In the genomic region with DNA sequence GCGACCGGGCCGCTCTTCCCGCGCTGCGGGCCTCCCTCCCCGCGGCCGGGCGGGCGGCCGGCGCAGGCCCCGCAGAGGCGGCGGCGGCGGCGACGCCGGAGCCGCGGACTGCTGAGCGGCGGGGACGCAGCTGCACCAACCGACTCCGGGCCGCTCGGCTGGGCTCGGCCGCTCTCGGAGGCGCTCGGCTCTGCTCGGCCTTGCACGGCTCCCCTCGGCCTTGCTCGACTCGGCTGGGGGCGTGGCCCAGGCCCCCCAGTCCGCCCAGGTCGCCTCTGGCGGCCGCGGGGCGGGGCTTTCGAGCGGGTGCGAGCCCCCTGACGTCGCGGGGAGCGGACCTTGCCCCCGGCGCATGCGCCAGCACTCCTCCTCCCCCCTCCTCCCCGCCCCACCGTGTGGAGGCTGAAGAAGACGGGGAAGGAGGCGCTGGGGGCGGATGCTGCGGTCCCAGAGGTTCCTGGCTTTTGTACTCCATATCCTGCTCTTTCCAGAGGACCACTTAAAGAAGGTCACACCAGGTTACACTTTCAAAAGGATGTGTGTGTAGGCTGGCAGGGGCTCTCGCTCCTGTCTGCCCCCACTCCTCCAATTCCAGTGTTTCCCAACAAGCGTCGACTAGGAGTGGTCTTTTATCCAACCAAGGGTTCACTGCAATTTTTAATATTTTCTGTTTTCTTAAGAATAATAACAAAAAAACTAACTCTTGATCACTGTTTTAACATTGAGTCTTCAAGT, we compare ENCODE assay signal across 1 cellular context.
A peak's percentile ranks its signal among the peaks of the same experiment; 100 is the strongest.
TF ChIP-seq lines count a peak whose summit lies in the region.

A gene with protein sequence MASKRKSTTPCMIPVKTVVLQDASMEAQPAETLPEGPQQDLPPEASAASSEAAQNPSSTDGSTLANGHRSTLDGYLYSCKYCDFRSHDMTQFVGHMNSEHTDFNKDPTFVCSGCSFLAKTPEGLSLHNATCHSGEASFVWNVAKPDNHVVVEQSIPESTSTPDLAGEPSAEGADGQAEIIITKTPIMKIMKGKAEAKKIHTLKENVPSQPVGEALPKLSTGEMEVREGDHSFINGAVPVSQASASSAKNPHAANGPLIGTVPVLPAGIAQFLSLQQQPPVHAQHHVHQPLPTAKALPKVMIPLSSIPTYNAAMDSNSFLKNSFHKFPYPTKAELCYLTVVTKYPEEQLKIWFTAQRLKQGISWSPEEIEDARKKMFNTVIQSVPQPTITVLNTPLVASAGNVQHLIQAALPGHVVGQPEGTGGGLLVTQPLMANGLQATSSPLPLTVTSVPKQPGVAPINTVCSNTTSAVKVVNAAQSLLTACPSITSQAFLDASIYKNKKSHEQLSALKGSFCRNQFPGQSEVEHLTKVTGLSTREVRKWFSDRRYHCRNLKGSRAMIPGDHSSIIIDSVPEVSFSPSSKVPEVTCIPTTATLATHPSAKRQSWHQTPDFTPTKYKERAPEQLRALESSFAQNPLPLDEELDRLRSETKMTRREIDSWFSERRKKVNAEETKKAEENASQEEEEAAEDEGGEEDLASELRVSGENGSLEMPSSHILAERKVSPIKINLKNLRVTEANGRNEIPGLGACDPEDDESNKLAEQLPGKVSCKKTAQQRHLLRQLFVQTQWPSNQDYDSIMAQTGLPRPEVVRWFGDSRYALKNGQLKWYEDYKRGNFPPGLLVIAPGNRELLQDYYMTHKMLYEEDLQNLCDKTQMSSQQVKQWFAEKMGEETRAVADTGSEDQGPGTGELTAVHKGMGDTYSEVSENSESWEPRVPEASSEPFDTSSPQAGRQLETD (minus strand): TSS at position 196 of the 735 bp plus-strand sequence. CDS start 112,815 bp downstream, outside the sequence.

TF ChIP-seq in HepG2, 621 proteins besides CTCF, POLR2A, EP300 and RAD21 (continued from another document and continues in another):
- no peak for TF ChIP-seq ZNF761 (CRISPR knock-in tag; conservative IDR thresholded peaks at IDR 0.05)
- TF ChIP-seq WIZ (CRISPR knock-in tag; IDR thresholded peaks at IDR 0.05) = peak; percentile 28; the same call in 1 of the 2 replicates
- TF ChIP-seq, protein P1, sequence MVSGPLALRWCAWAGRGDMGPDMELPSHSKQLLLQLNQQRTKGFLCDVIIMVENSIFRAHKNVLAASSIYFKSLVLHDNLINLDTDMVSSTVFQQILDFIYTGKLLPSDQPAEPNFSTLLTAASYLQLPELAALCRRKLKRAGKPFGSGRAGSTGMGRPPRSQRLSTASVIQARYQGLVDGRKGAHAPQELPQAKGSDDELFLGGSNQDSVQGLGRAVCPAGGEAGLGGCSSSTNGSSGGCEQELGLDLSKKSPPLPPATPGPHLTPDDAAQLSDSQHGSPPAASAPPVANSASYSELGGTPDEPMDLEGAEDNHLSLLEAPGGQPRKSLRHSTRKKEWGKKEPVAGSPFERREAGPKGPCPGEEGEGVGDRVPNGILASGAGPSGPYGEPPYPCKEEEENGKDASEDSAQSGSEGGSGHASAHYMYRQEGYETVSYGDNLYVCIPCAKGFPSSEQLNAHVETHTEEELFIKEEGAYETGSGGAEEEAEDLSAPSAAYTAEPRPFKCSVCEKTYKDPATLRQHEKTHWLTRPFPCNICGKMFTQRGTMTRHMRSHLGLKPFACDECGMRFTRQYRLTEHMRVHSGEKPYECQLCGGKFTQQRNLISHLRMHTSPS (CRISPR knock-in tag; IDR thresholded peaks at IDR 0.05; ENCODE audit: low read depth) = no peak
- TF ChIP-seq, protein P2, sequence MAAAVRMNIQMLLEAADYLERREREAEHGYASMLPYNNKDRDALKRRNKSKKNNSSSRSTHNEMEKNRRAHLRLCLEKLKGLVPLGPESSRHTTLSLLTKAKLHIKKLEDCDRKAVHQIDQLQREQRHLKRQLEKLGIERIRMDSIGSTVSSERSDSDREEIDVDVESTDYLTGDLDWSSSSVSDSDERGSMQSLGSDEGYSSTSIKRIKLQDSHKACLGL (CRISPR knock-in tag; IDR thresholded peaks at IDR 0.05) = no peak
- no peak for TF ChIP-seq ZNF30 (CRISPR knock-in tag; IDR thresholded peaks at IDR 0.05)
- TF ChIP-seq, protein P3, sequence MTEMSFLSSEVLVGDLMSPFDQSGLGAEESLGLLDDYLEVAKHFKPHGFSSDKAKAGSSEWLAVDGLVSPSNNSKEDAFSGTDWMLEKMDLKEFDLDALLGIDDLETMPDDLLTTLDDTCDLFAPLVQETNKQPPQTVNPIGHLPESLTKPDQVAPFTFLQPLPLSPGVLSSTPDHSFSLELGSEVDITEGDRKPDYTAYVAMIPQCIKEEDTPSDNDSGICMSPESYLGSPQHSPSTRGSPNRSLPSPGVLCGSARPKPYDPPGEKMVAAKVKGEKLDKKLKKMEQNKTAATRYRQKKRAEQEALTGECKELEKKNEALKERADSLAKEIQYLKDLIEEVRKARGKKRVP (CRISPR knock-in tag; IDR thresholded peaks at IDR 0.05) = no peak
- peak; percentile 73 for TF ChIP-seq ZNF772 (CRISPR knock-in tag; IDR thresholded peaks at IDR 0.05)
- TF ChIP-seq, protein P4, sequence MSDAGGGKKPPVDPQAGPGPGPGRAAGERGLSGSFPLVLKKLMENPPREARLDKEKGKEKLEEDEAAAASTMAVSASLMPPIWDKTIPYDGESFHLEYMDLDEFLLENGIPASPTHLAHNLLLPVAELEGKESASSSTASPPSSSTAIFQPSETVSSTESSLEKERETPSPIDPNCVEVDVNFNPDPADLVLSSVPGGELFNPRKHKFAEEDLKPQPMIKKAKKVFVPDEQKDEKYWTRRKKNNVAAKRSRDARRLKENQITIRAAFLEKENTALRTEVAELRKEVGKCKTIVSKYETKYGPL (CRISPR knock-in tag; IDR thresholded peaks at IDR 0.05) = no peak
- TF ChIP-seq, protein P5, sequence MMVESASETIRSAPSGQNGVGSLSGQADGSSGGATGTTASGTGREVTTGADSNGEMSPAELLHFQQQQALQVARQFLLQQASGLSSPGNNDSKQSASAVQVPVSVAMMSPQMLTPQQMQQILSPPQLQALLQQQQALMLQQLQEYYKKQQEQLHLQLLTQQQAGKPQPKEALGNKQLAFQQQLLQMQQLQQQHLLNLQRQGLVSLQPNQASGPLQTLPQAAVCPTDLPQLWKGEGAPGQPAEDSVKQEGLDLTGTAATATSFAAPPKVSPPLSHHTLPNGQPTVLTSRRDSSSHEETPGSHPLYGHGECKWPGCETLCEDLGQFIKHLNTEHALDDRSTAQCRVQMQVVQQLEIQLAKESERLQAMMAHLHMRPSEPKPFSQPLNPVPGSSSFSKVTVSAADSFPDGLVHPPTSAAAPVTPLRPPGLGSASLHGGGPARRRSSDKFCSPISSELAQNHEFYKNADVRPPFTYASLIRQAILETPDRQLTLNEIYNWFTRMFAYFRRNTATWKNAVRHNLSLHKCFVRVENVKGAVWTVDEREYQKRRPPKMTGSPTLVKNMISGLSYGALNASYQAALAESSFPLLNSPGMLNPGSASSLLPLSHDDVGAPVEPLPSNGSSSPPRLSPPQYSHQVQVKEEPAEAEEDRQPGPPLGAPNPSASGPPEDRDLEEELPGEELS (CRISPR knock-in tag; IDR thresholded peaks at IDR 0.05) = 0 out of 2 replicates have a peak, but pooled peaks have one; percentile 24
- peak; percentile 20 for TF ChIP-seq PHF5A (CRISPR knock-in tag; IDR thresholded peaks at IDR 0.05; ENCODE audit: low read depth, unreplicated experiment)
- TF ChIP-seq ZNF7 (CRISPR knock-in tag; IDR thresholded peaks at IDR 0.05) = no peak
- TF ChIP-seq YEATS4 (CRISPR knock-in tag; IDR thresholded peaks at IDR 0.05; ENCODE audit: borderline replicate concordance) = no peak
- TF ChIP-seq, protein P6, sequence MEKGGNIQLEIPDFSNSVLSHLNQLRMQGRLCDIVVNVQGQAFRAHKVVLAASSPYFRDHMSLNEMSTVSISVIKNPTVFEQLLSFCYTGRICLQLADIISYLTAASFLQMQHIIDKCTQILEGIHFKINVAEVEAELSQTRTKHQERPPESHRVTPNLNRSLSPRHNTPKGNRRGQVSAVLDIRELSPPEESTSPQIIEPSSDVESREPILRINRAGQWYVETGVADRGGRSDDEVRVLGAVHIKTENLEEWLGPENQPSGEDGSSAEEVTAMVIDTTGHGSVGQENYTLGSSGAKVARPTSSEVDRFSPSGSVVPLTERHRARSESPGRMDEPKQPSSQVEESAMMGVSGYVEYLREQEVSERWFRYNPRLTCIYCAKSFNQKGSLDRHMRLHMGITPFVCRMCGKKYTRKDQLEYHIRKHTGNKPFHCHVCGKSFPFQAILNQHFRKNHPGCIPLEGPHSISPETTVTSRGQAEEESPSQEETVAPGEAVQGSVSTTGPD (CRISPR knock-in tag; IDR thresholded peaks at IDR 0.05) = no peak
- peak; percentile 75; the same call in 1 of the 2 replicates for TF ChIP-seq ZNF556 (CRISPR knock-in tag; IDR thresholded peaks at IDR 0.05; ENCODE audit: borderline replicate concordance)
- TF ChIP-seq ZFP36L2 (CRISPR knock-in tag; IDR thresholded peaks at IDR 0.05) = peak; percentile 19; the same call in 1 of the 2 replicates
- TF ChIP-seq ZNF234 (CRISPR knock-in tag; conservative IDR thresholded peaks at IDR 0.05) = no peak
- TF ChIP-seq POLR2AphosphoS5 (IDR thresholded peaks at IDR 0.05; ENCODE audit: low read depth, low read length) = peak; percentile 95
- no peak for TF ChIP-seq ZNF34 (CRISPR knock-in tag; IDR thresholded peaks at IDR 0.05; ENCODE audit: borderline replicate concordance)
- no peak for TF ChIP-seq ZBTB1 (CRISPR knock-in tag; IDR thresholded peaks at IDR 0.05; ENCODE audit: borderline replicate concordance)
- TF ChIP-seq SP140L (CRISPR knock-in tag; IDR thresholded peaks at IDR 0.05; ENCODE audit: borderline replicate concordance) = peak; percentile 51; the same call in 1 of the 2 replicates
- no peak for TF ChIP-seq NR2F2 (IDR thresholded peaks at IDR 0.05; ENCODE audit: borderline replicate concordance, low read depth)
- no peak for TF ChIP-seq PLRG1 (conservative IDR thresholded peaks at IDR 0.05)
- no peak for TF ChIP-seq CCDC6 (CRISPR knock-in tag; IDR thresholded peaks at IDR 0.05)
- TF ChIP-seq TAF15 (IDR thresholded peaks at IDR 0.05; ENCODE audit: low read depth, low read length, poor library complexity, severe bottlenecking) = no peak
- TF ChIP-seq FOSL2 (CRISPR knock-in tag; IDR thresholded peaks at IDR 0.05) = peak; percentile 57
- no peak for TF ChIP-seq ZNF652 (CRISPR knock-in tag; IDR thresholded peaks at IDR 0.05; ENCODE audit: borderline replicate concordance, low read depth)
- peak; percentile 53 for TF ChIP-seq XRCC5 (optimal IDR thresholded peaks at IDR 0.05; ENCODE audit: low read length)
- TF ChIP-seq ZNF292 (CRISPR knock-in tag; IDR thresholded peaks at IDR 0.05; ENCODE audit: borderline replicate concordance, low read depth) = no peak
- TF ChIP-seq, protein P7, sequence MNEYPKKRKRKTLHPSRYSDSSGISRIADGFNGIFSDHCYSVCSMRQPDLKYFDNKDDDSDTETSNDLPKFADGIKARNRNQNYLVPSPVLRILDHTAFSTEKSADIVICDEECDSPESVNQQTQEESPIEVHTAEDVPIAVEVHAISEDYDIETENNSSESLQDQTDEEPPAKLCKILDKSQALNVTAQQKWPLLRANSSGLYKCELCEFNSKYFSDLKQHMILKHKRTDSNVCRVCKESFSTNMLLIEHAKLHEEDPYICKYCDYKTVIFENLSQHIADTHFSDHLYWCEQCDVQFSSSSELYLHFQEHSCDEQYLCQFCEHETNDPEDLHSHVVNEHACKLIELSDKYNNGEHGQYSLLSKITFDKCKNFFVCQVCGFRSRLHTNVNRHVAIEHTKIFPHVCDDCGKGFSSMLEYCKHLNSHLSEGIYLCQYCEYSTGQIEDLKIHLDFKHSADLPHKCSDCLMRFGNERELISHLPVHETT (CRISPR knock-in tag; conservative IDR thresholded peaks at IDR 0.05) = no peak
- no peak for TF ChIP-seq ARNT (IDR thresholded peaks at IDR 0.05)
- no peak for TF ChIP-seq HNRNPUL1 (IDR thresholded peaks at IDR 0.05; ENCODE audit: low read depth, low read length)
- TF ChIP-seq, protein P8, sequence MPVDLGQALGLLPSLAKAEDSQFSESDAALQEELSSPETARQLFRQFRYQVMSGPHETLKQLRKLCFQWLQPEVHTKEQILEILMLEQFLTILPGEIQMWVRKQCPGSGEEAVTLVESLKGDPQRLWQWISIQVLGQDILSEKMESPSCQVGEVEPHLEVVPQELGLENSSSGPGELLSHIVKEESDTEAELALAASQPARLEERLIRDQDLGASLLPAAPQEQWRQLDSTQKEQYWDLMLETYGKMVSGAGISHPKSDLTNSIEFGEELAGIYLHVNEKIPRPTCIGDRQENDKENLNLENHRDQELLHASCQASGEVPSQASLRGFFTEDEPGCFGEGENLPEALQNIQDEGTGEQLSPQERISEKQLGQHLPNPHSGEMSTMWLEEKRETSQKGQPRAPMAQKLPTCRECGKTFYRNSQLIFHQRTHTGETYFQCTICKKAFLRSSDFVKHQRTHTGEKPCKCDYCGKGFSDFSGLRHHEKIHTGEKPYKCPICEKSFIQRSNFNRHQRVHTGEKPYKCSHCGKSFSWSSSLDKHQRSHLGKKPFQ (CRISPR knock-in tag; IDR thresholded peaks at IDR 0.05; ENCODE audit: insufficient replicate concordance) = peak; percentile 24
- TF ChIP-seq ZNF333 (CRISPR knock-in tag; IDR thresholded peaks at IDR 0.05; ENCODE audit: borderline replicate concordance) = no peak; the same call in 1 of the 2 replicates
- TF ChIP-seq SP5 (CRISPR knock-in tag; IDR thresholded peaks at IDR 0.05; ENCODE audit: borderline replicate concordance, low read depth) = peak; percentile 92
- TF ChIP-seq FOXP1 (IDR thresholded peaks at IDR 0.05) = no peak
- TF ChIP-seq FOXP1 (CRISPR knock-in tag; IDR thresholded peaks at IDR 0.05) = no peak
- no peak for TF ChIP-seq ZNF777 (CRISPR knock-in tag; IDR thresholded peaks at IDR 0.05)
